ENCODE assay signal across 8 cellular contexts in genomic region chr20:32483351-32484220, GRCh38.
DNase-seq lines count a peak whose midpoint lies in the region; ATAC-seq and TF ChIP-seq lines count a peak whose summit lies in the region.

No MANE protein-coding gene starts in this region.

- peak overlapping the region; percentile 88 to 96 for H3K4me3 ChIP-seq in ascending aorta
- peak overlapping the region; percentile 99 for H3K4me3 ChIP-seq in hepatocyte

- ATAC-seq in HG02763 (IDR thresholded peaks at IDR 0.05; ENCODE audit: unreplicated experiment), result no peak

- H3K36me3 ChIP-seq in ascending aorta (no peaks in the 10 kb centered on the region), hepatocyte (replicated peaks; ENCODE audit: insufficient read depth, low read depth) (no peaks in the 10 kb centered on the region)

- peak in 1 of 3 experiments; percentile 14 for TF ChIP-seq CTCF in ascending aorta (IDR thresholded peaks at IDR 0.05)
- peak; percentile 10 for TF ChIP-seq CTCF in hepatocyte (IDR thresholded peaks at IDR 0.05; ENCODE audit: poor library complexity)

- peak overlapping the region; percentile 55 to 64 for H3K27ac ChIP-seq in ascending aorta
- peak overlapping the region; percentile 98 for H3K27ac ChIP-seq in hepatocyte

- peaks cover 42% of the 10 kb centered on the region for H4K20me1 ChIP-seq in hepatocyte (ENCODE audit: insufficient read depth, poor library complexity, severe bottlenecking)

- intact Hi-C loops in ascending aorta (cut with DNase I), result loop anchor here (2.0 kb wide), 2 partner anchors 125 to 207 kb away; partner anchors contain the start of genes ASXL1 and KIF3B

- H3K4me1 ChIP-seq in ascending aorta (peaks cover 0 to 11% of the 10 kb centered on the region in 2 donors), hepatocyte (ENCODE audit: insufficient read depth) (peaks cover 48% of the 10 kb centered on the region)

- no peaks in the 10 kb centered on the region for H3K9me2 ChIP-seq in hepatocyte (replicated peaks; ENCODE audit: insufficient read depth)

- WGBS in hepatocyte (ENCODE audit: low lambda C conversion rate, missing lambda C conversion rate), result 2% methylated on average over 14 of the region's 79 CpGs

- peak overlapping the region; percentile 0 for H2AFZ ChIP-seq in hepatocyte

- H3K9me3 ChIP-seq in ascending aorta, result no peaks in the 10 kb centered on the region
- H3K9me3 ChIP-seq in hepatocyte (ENCODE audit: low read depth), result no peaks in the 10 kb centered on the region

- DNase-seq in ELR (ENCODE audit: low read depth) (peak; percentile 89), NCI-H1436 (lab: John Stamatoyannopoulos, UW) (peak; percentile 89), T-helper 2 cell (peak; percentile 47 to 82 (median 64)), ascending aorta (ENCODE audit: low spot score in 2 of 2) (peak in 1 of 2 donors; percentile 84), hepatocyte (ENCODE audit: low spot score) (peak; percentile 96), renal cortical epithelial cell (ENCODE audit: low read depth) (peak; percentile 59), cortex of kidney (lab: John Stamatoyannopoulos, UW) (no peak)

- H3K27me3 ChIP-seq in ascending aorta (no peaks in the 10 kb centered on the region), hepatocyte (no peaks in the 10 kb centered on the region)

- peak overlapping the region; percentile 99 for H3K4me2 ChIP-seq in hepatocyte

- H3K79me2 ChIP-seq in hepatocyte, result peaks cover 59% of the 10 kb centered on the region
